In genomic region chr16:5582529-5582928, GRCh38 we compare ENCODE assay signal across 21 cellular contexts.
A peak's percentile ranks its signal among the peaks of the same experiment; 100 is the strongest.
DNase-seq lines count a peak whose midpoint lies in the region; ATAC-seq and TF ChIP-seq lines count a peak whose summit lies in the region.
"Had no signal": no experiment of that assay in that cellular context is flagged by ENCODE, and none has a peak within 500 bp of the region (broad histone marks: within the 10 kb centered on the region; RNA-seq: fewer than 3 reads in every experiment).

No MANE protein-coding gene starts in this region.

- H3K27me3 ChIP-seq in A673 (replicated peaks; ENCODE audit: insufficient read depth, low read depth, low read length, poor library complexity) (no peaks in the 10 kb centered on the region), psoas muscle (ENCODE audit: insufficient read depth in 3 of 3, low read length in 2 of 3) (no peaks in the 10 kb centered on the region)
- H3K27me3 ChIP-seq in BLaER1 treated with 17β-estradiol and CSF1 and Interleukin-3, amounts not matched to agents 10 nM and 100 nM = peaks cover 57 to 99% (median 92%) of the 10 kb centered on the region in 11 experiments

- BruUV-seq in A673 (replicated peaks; lab: Mats Ljungman, UMichigan) = no TSS peak
- BruUV-seq in MCF 10A (replicated peaks; lab: Mats Ljungman, UMichigan) = no TSS peak

- H3K27ac ChIP-seq in A673 (ENCODE audit: low read depth, low read length, poor library complexity, severe bottlenecking) = peak overlapping the region; percentile 70
- 0 out of 22 replicates have a peak overlapping the region, but pooled peaks of 1 of the 11 experiments have one; percentile 23 for H3K27ac ChIP-seq in BLaER1 treated with 17β-estradiol and CSF1 and Interleukin-3, amounts not matched to agents 10 nM and 100 nM
- no peak overlapping the region for H3K27ac ChIP-seq in psoas muscle
- H3K27ac ChIP-seq: A549, GM23248 had no signal

- intact Hi-C loops in A673 (cut with micrococcal nuclease; ENCODE audit: unreplicated experiment) = no loop called here
- intact Hi-C loops in MCF 10A (cut with micrococcal nuclease) = no loop called here
- intact Hi-C loops in psoas muscle (cut with DNase I) = no loop called here

- no peak overlapping the region for H3K4me3 Mint-ChIP-seq in MCF 10A (ENCODE audit: unreplicated experiment)
- H3K4me3 Mint-ChIP-seq: CD14-positive monocyte; CD4-positive, alpha-beta T cell; CD8-positive, alpha-beta memory T cell; HFFc6 had no signal

- WGBS in psoas muscle, 3 donors = 64 to 75% (median 74%) methylated on average over 5 to 7 of the region's 7 CpGs

- H3K4me2 ChIP-seq in BLaER1 treated with 17β-estradiol and CSF1 and Interleukin-3, amounts not matched to agents 10 nM and 100 nM = peak overlapping the region; percentile 59 to 89 (median 81)
- H3K4me2 ChIP-seq: A549 had no signal

- ATAC-seq in psoas muscle = no peak
- ATAC-seq: A549, GM12878 had no signal

- H3K36me3 ChIP-seq in A673 (ENCODE audit: insufficient read depth, low read length, poor library complexity, severe bottlenecking) = no peaks in the 10 kb centered on the region
- H3K36me3 ChIP-seq in BLaER1 treated with 17β-estradiol and CSF1 and Interleukin-3, amounts not matched to agents 10 nM and 100 nM = no peaks in the 10 kb centered on the region
- no peaks in the 10 kb centered on the region for H3K36me3 ChIP-seq in psoas muscle (ENCODE audit: insufficient read depth in 1 of 2, low read depth in 1 of 2)
- H3K36me3 ChIP-seq: HAP-1 had no signal

- H3K4me1 ChIP-seq in A673 (ENCODE audit: insufficient read depth, low read length, poor library complexity, severe bottlenecking) (peaks cover 31% of the 10 kb centered on the region), psoas muscle (no peaks in the 10 kb centered on the region)
- H3K4me1 ChIP-seq in BLaER1 treated with 17β-estradiol and CSF1 and Interleukin-3, amounts not matched to agents 10 nM and 100 nM = peaks cover 26 to 42% (median 36%) of the 10 kb centered on the region in 10 experiments
- H3K4me1 ChIP-seq: A549, HAP-1 had no signal

- H3K4me3 ChIP-seq in A673 (ENCODE audit: low read depth, low read length, poor library complexity, severe bottlenecking) (no peak overlapping the region), psoas muscle (no peak overlapping the region)
- H3K4me3 ChIP-seq in BLaER1 treated with 17β-estradiol and CSF1 and Interleukin-3, amounts not matched to agents 10 nM and 100 nM = no peak overlapping the region
- H3K4me3 ChIP-seq: A549, GM12878, GM23248, HAP-1 had no signal

- CTCF ChIA-PET in A673 (lab: Charles Lee) = interaction anchor here (0.7 kb wide), 1 partner anchor 30 kb away, joined by 8 read pairs; no protein-coding TSS in a partner anchor
- CTCF ChIA-PET in MCF 10A (lab: Yijun Ruan, JAX) = no interaction called here

- no peak overlapping the region for H3K27ac Mint-ChIP-seq in MCF 10A (ENCODE audit: low read depth, unreplicated experiment)
- H3K27ac Mint-ChIP-seq: CD14-positive monocyte; CD4-positive, alpha-beta T cell; CD8-positive, alpha-beta memory T cell; HFFc6 had no signal

- peaks cover 39% of the 10 kb centered on the region for H3K9me3 Mint-ChIP-seq in MCF 10A (ENCODE audit: unreplicated experiment)
- H3K9me3 Mint-ChIP-seq: CD4-positive, alpha-beta T cell had no signal

- H3K36me3 Mint-ChIP-seq in MCF 10A (ENCODE audit: insufficient read depth, unreplicated experiment) = no peaks in the 10 kb centered on the region
- H3K36me3 Mint-ChIP-seq: CD14-positive monocyte; CD8-positive, alpha-beta memory T cell had no signal

- peaks cover 0 to 31% (median 5%) of the 10 kb centered on the region in 11 experiments; a peak in 8 of 22 replicates for H4K20me1 ChIP-seq in BLaER1 treated with 17β-estradiol and CSF1 and Interleukin-3, amounts not matched to agents 10 nM and 100 nM

- POLR2A ChIA-PET in A673 (lab: Charles Lee; ENCODE audit: low non-redundant PET) (interaction anchor here (0.5 kb wide), 1 partner anchor 408 kb away, joined by 3 read pairs; no protein-coding TSS in a partner anchor), MCF 10A (lab: Yijun Ruan, JAX) (no interaction called here)

- H3K4me1 Mint-ChIP-seq in MCF 10A (ENCODE audit: insufficient read depth, unreplicated experiment) = no peaks in the 10 kb centered on the region
- H3K4me1 Mint-ChIP-seq: CD14-positive monocyte; CD8-positive, alpha-beta memory T cell had no signal

- TF ChIP-seq CTCF in A673 (conservative IDR thresholded peaks at IDR 0.05; ENCODE audit: low read depth, low read length) (no peak), MCF 10A (IDR thresholded peaks at IDR 0.05; ENCODE audit: unreplicated experiment) (no peak), psoas muscle (IDR thresholded peaks at IDR 0.05) (no peak)

- no peaks in the 10 kb centered on the region for H3K27me3 Mint-ChIP-seq in MCF 10A (ENCODE audit: insufficient read depth, unreplicated experiment)

- DNase-seq in A673 (ENCODE audit: low spot score) (peak; percentile 41), SW480 (ENCODE audit: low spot score) (peak; percentile 28), left kidney (ENCODE audit: low read depth, low spot score) (peak; percentile 9), MCF 10A (ENCODE audit: unreplicated experiment) (no peak), psoas muscle (no peak), HK-2 (ENCODE audit: unreplicated experiment) (no peak)
- DNase-seq in stimulated activated CD4-positive, alpha-beta T cell treated with anti-CD3 and anti-CD28 coated beads, Interleukin-2, amount 100 ng/mL, for 24 hours = no peak
- DNase-seq: 8988T; CD4-positive, alpha-beta T cell; CD8-positive, alpha-beta memory T cell; DMS 273 treated with DMSO at 0.1 percent for 48 hours; DMS79; EL; GDM1; GM23248; HFFc6 had no signal

- H3K9ac ChIP-seq in BLaER1 treated with 17β-estradiol and CSF1 and Interleukin-3, amounts not matched to agents 10 nM and 100 nM = 0 out of 22 replicates have a peak overlapping the region, but pooled peaks of 1 of the 11 experiments have one; percentile 8
- H3K9ac ChIP-seq: GM23248 had no signal

- H3K9me3 ChIP-seq in A673 (ENCODE audit: low read depth, low read length, poor library complexity, severe bottlenecking) = no peaks in the 10 kb centered on the region
- no peaks in the 10 kb centered on the region for H3K9me3 ChIP-seq in BLaER1 treated with 17β-estradiol and CSF1 and Interleukin-3, amounts not matched to agents 10 nM and 100 nM (replicated peaks in 1 of 11)
- no peaks in the 10 kb centered on the region for H3K9me3 ChIP-seq in psoas muscle
- H3K9me3 ChIP-seq: A549, HAP-1 had no signal

Comparison
In these comparisons a context has a peak if more than half of its experiments do, and no peak if none do; other contexts are left out.
1. DNase-seq: peak in A673 (single experiment), SW480 (single experiment) and left kidney (single experiment); none in MCF 10A (single experiment), psoas muscle (0 of 2), HK-2 (single experiment) and stimulated activated CD4-positive, alpha-beta T cell treated with anti-CD3 and anti-CD28 coated beads, Interleukin-2, amount 100 ng/mL, for 24 hours (0 of 2).